In the genomic region with DNA sequence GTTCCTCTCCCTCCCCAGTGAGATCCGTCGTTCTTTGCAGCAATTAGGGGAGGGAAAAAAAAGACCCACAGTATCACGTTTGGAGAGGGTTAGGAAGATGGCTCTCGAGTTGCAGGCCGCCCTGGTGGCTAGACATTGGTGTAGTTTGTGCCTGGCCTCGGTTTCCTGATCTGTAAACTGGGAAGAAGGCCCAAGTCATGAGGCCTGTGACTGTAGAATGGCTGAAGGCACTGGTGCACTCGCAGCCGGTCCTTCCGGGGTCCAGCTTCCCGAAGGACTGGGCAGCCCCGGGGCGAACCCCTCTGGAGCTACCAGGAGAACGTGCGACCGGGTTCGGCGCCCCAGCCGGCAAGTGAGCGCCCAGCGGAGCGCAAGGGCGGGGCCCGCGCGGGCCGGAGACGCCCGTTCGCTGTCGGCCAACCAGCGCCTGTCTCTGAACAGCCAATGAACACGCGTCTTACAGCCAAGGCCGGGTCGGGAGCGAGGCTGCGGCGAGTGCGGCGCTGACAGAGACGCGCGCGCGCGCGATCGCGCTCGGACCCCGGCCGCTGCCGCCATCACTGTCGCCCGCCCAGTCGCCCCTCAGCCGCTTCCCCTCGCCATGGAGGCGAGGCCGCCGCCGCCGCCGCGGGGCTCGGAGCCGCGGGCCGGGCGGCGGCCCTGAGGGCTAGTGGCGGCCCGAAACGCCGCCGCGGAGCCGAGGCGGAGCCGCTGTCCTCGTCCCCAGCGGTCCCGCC, we compare ENCODE assay signal across 1 cellular context.
TF ChIP-seq lines count a peak whose summit lies in the region.

A gene with protein sequence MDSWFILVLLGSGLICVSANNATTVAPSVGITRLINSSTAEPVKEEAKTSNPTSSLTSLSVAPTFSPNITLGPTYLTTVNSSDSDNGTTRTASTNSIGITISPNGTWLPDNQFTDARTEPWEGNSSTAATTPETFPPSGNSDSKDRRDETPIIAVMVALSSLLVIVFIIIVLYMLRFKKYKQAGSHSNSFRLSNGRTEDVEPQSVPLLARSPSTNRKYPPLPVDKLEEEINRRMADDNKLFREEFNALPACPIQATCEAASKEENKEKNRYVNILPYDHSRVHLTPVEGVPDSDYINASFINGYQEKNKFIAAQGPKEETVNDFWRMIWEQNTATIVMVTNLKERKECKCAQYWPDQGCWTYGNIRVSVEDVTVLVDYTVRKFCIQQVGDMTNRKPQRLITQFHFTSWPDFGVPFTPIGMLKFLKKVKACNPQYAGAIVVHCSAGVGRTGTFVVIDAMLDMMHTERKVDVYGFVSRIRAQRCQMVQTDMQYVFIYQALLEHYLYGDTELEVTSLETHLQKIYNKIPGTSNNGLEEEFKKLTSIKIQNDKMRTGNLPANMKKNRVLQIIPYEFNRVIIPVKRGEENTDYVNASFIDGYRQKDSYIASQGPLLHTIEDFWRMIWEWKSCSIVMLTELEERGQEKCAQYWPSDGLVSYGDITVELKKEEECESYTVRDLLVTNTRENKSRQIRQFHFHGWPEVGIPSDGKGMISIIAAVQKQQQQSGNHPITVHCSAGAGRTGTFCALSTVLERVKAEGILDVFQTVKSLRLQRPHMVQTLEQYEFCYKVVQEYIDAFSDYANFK (plus strand): TSS at position 472 of the 737 bp plus-strand sequence. CDS start 90,797 bp downstream, outside the sequence.

TF ChIP-seq in GM12878, 131 proteins besides CTCF, POLR2A, EP300 and RAD21 (continued from another document and continues in another):
- TF ChIP-seq, protein P1, sequence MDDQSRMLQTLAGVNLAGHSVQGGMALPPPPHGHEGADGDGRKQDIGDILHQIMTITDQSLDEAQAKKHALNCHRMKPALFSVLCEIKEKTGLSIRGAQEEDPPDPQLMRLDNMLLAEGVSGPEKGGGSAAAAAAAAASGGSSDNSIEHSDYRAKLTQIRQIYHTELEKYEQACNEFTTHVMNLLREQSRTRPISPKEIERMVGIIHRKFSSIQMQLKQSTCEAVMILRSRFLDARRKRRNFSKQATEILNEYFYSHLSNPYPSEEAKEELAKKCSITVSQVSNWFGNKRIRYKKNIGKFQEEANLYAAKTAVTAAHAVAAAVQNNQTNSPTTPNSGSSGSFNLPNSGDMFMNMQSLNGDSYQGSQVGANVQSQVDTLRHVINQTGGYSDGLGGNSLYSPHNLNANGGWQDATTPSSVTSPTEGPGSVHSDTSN (IDR thresholded peaks at IDR 0.05; ENCODE audit: insufficient replicate concordance, low read depth, low read length): no peak
- TF ChIP-seq EZH2 (IDR thresholded peaks at IDR 0.05; ENCODE audit: borderline replicate concordance, control insufficient read depth, low read depth, low read length) (no peak), GATAD2B (conservative IDR thresholded peaks at IDR 0.05; ENCODE audit: low read depth) (peak; percentile 90), USF2 (IDR thresholded peaks at IDR 0.05; ENCODE audit: borderline replicate concordance, low read depth, low read length) (no peak), TCF7 (IDR thresholded peaks at IDR 0.05; ENCODE audit: borderline replicate concordance) (no peak), ETV6 (conservative IDR thresholded peaks at IDR 0.05 in 1 of 2, IDR thresholded peaks at IDR 0.05 in 1 of 2; ENCODE audit: borderline replicate concordance in 1 of 2, low read depth in 1 of 2) (no peak), RAD51 (IDR thresholded peaks at IDR 0.05) (no peak), YBX1 (IDR thresholded peaks at IDR 0.05) (no peak), MTA2 (IDR thresholded peaks at IDR 0.05; ENCODE audit: low read depth) (no peak), ZZZ3 (IDR thresholded peaks at IDR 0.05; ENCODE audit: control insufficient read depth, insufficient read length, low read depth) (no peak), IRF3 (IDR thresholded peaks at IDR 0.05) (0 out of 2 replicates have a peak, but pooled peaks have one; percentile 21), E2F4 (IDR thresholded peaks at IDR 0.05; ENCODE audit: low read depth, low read length) (no peak), E4F1 (IDR thresholded peaks at IDR 0.05; ENCODE audit: borderline replicate concordance, partially characterized antibody) (no peak), SIX5 (IDR thresholded peaks at IDR 0.05; ENCODE audit: low read depth, low read length, severe bottlenecking) (no peak), RELA (IDR thresholded peaks at IDR 0.05; ENCODE audit: borderline replicate concordance, partially characterized antibody) (no peak), NFXL1 (IDR thresholded peaks at IDR 0.05; ENCODE audit: borderline replicate concordance) (no peak), FOS (IDR thresholded peaks at IDR 0.05; ENCODE audit: borderline replicate concordance, extremely low read depth, insufficient read length) (no peak), BACH1 (IDR thresholded peaks at IDR 0.05; ENCODE audit: borderline replicate concordance) (peak; percentile 89), FOXK2 (IDR thresholded peaks at IDR 0.05) (no peak), IKZF2 (IDR thresholded peaks at IDR 0.05) (no peak), E2F8 (IDR thresholded peaks at IDR 0.05; ENCODE audit: low read depth, partially characterized antibody) (no peak), SRF (IDR thresholded peaks at IDR 0.05; ENCODE audit: low read depth in 2 of 2, low read length in 2 of 2) (no peak), ZNF207 (IDR thresholded peaks at IDR 0.05; ENCODE audit: borderline replicate concordance) (no peak), ZNF217 (IDR thresholded peaks at IDR 0.05) (no peak), KAT2A (conservative IDR thresholded peaks at IDR 0.05; ENCODE audit: control insufficient read depth, low read depth, low read length) (no peak), SMARCA5 (IDR thresholded peaks at IDR 0.05) (0 out of 2 replicates have a peak, but pooled peaks have one; percentile 49), CBX3 (IDR thresholded peaks at IDR 0.05; ENCODE audit: borderline replicate concordance, low read depth) (no peak), ZBTB4 (CRISPR knock-in tag; IDR thresholded peaks at IDR 0.05) (no peak), ZSCAN29 (IDR thresholded peaks at IDR 0.05) (no peak), SMC3 (IDR thresholded peaks at IDR 0.05; ENCODE audit: borderline replicate concordance, low read length) (no peak), HDAC2 (IDR thresholded peaks at IDR 0.05) (no peak), BCL11A (IDR thresholded peaks at IDR 0.05; ENCODE audit: low read depth, low read length) (no peak), ESRRA (IDR thresholded peaks at IDR 0.05; ENCODE audit: low read length) (no peak), RUNX3 (IDR thresholded peaks at IDR 0.05; ENCODE audit: low read length) (peak; percentile 64), CHD1 (IDR thresholded peaks at IDR 0.05; ENCODE audit: low read depth, low read length) (no peak), SIN3A (IDR thresholded peaks at IDR 0.05; ENCODE audit: low read depth, low read length) (no peak)
- TF ChIP-seq, protein P2, sequence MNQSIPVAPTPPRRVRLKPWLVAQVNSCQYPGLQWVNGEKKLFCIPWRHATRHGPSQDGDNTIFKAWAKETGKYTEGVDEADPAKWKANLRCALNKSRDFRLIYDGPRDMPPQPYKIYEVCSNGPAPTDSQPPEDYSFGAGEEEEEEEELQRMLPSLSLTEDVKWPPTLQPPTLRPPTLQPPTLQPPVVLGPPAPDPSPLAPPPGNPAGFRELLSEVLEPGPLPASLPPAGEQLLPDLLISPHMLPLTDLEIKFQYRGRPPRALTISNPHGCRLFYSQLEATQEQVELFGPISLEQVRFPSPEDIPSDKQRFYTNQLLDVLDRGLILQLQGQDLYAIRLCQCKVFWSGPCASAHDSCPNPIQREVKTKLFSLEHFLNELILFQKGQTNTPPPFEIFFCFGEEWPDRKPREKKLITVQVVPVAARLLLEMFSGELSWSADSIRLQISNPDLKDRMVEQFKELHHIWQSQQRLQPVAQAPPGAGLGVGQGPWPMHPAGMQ (IDR thresholded peaks at IDR 0.05; ENCODE audit: borderline replicate concordance): no peak
- TF ChIP-seq, protein P3, sequence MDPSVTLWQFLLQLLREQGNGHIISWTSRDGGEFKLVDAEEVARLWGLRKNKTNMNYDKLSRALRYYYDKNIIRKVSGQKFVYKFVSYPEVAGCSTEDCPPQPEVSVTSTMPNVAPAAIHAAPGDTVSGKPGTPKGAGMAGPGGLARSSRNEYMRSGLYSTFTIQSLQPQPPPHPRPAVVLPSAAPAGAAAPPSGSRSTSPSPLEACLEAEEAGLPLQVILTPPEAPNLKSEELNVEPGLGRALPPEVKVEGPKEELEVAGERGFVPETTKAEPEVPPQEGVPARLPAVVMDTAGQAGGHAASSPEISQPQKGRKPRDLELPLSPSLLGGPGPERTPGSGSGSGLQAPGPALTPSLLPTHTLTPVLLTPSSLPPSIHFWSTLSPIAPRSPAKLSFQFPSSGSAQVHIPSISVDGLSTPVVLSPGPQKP (IDR thresholded peaks at IDR 0.05; ENCODE audit: low read depth, low read length): no peak
